In genomic region chr20:42027746-42028268, GRCh38 we compare ENCODE assay signal across 15 cellular contexts.
DNase-seq lines count a peak whose midpoint lies in the region; ATAC-seq and TF ChIP-seq lines count a peak whose summit lies in the region.
"Had no signal": no experiment of that assay in that cellular context is flagged by ENCODE, and none has a peak within 500 bp of the region (broad histone marks: within the 10 kb centered on the region; RNA-seq: fewer than 3 reads in every experiment).

No MANE protein-coding gene starts in this region.

- POLR2A ChIA-PET in WTC11 (lab: Charles Lee) = no interaction called here

- H2AFZ ChIP-seq in GM23338 = no peak overlapping the region

- DNase-seq in left ventricle myocardium inferior = no peak
- DNase-seq in heart left ventricle = no peak
- DNase-seq in NCI-H69 (lab: John Stamatoyannopoulos, UW) = peak; percentile 47
- DNase-seq in WTC11 (ENCODE audit: low spot score) = no peak
- DNase-seq in NOMO-1 treated with DMSO at 0.1 percent for 48 hours (lab: John Stamatoyannopoulos, UW; ENCODE audit: unreplicated experiment) = no peak
- no peak for DNase-seq in spleen
- DNase-seq in GM23338 (ENCODE audit: low spot score) = no peak
- DNase-seq: activated CD4-positive, alpha-beta T cell treated with anti-CD3 and anti-CD28 coated beads, Interleukin-2, amount 10 ng/mL, durations not matched to agents 24 days and 14 days; activated T-cell treated with anti-CD3 and anti-CD28 coated beads, Interleukin-2, amount 50 U/mL, for 72 hours; adrenal gland; mucosa of descending colon; NCI-H1436; T-helper 2 cell; tibial artery had no signal

- ATAC-seq in heart left ventricle (no peak), WTC11 (0 out of 2 replicates have a peak, but pooled peaks have one; percentile 38), HG02610 (IDR thresholded peaks at IDR 0.05; ENCODE audit: unreplicated experiment) (no peak), GM23338 (no peak)
- ATAC-seq: activated T-cell treated with anti-CD3 and anti-CD28 coated beads, Interleukin-2, amount 50 U/mL, for 72 hours; mucosa of descending colon had no signal

- no peaks in the 10 kb centered on the region for H3K79me2 ChIP-seq in GM23338 (replicated peaks; ENCODE audit: insufficient read depth)

- CTCF ChIA-PET in WTC11 (lab: Charles Lee) = interaction anchor here (0.6 to 1.9 kb wide), 4 partner anchors 9 to 289 kb away, joined by 4 to 7 read pairs (median 6); no protein-coding TSS in a partner anchor

- H3K4me2 ChIP-seq in GM23338 = no peak overlapping the region

- H3K4me1 Mint-ChIP-seq in WTC11 = no peaks in the 10 kb centered on the region
- no peaks in the 10 kb centered on the region for H3K4me1 Mint-ChIP-seq in GM23338
- H3K4me1 Mint-ChIP-seq: activated CD4-positive, alpha-beta T cell treated with anti-CD3 and anti-CD28 coated beads, Interleukin-2, amount 10 ng/mL, durations not matched to agents 24 days and 14 days had no signal

- intact Hi-C loops in left ventricle myocardium inferior (cut with micrococcal nuclease) (no loop called here), heart left ventricle (cut with DNase I) (no loop called here), spleen (cut with DNase I; ENCODE audit: low total_unique reads) (no loop called here)

- TF ChIP-seq CTCF in left ventricle myocardium inferior (IDR thresholded peaks at IDR 0.05; ENCODE audit: borderline replicate concordance) (peak; percentile 10), heart left ventricle (IDR thresholded peaks at IDR 0.05) (peak in 3 of 12 donors; percentile 14 to 24 (median 19)), WTC11 (IDR thresholded peaks at IDR 0.05) (no peak), spleen (IDR thresholded peaks at IDR 0.05 in 8 of 11, conservative IDR thresholded peaks at IDR 0.05 in 3 of 11) (no peak), GM23338 (conservative IDR thresholded peaks at IDR 0.05; ENCODE audit: low read depth in 2 of 2) (no peak)

- H3K27ac Mint-ChIP-seq in WTC11 (no peak overlapping the region), GM23338 (no peak overlapping the region)
- H3K27ac Mint-ChIP-seq: activated CD4-positive, alpha-beta T cell treated with anti-CD3 and anti-CD28 coated beads, Interleukin-2, amount 10 ng/mL, durations not matched to agents 24 days and 14 days; activated T-cell treated with anti-CD3 and anti-CD28 coated beads, Interleukin-2, amount 50 U/mL, for 72 hours had no signal

- no peaks in the 10 kb centered on the region for H3K36me3 Mint-ChIP-seq in WTC11
- peaks cover 22% of the 10 kb centered on the region for H3K36me3 Mint-ChIP-seq in GM23338 (ENCODE audit: low read depth)

- no peaks in the 10 kb centered on the region for H3K27me3 Mint-ChIP-seq in WTC11 (ENCODE audit: low read depth)
- H3K27me3 Mint-ChIP-seq in GM23338 (ENCODE audit: insufficient read depth, low read depth, poor library complexity) = peaks cover 2% of the 10 kb centered on the region
- H3K27me3 Mint-ChIP-seq: activated CD4-positive, alpha-beta T cell treated with anti-CD3 and anti-CD28 coated beads, Interleukin-2, amount 10 ng/mL, durations not matched to agents 24 days and 14 days had no signal

- TF ChIP-seq POLR2A in heart left ventricle (IDR thresholded peaks at IDR 0.05) = no peak
- TF ChIP-seq POLR2A in spleen (IDR thresholded peaks at IDR 0.05) = no peak

- H3K36me3 ChIP-seq in left ventricle myocardium inferior (no peaks in the 10 kb centered on the region), heart left ventricle (no peaks in the 10 kb centered on the region), spleen (no peaks in the 10 kb centered on the region), GM23338 (ENCODE audit: insufficient read depth) (no peaks in the 10 kb centered on the region; the same call in 1 of the 2 replicates)
- H3K36me3 ChIP-seq: adrenal gland, tibial artery had no signal

- H3K4me3 Mint-ChIP-seq in WTC11 = no peak overlapping the region
- no peak overlapping the region for H3K4me3 Mint-ChIP-seq in GM23338
- H3K4me3 Mint-ChIP-seq: activated CD4-positive, alpha-beta T cell treated with anti-CD3 and anti-CD28 coated beads, Interleukin-2, amount 10 ng/mL, durations not matched to agents 24 days and 14 days; activated T-cell treated with anti-CD3 and anti-CD28 coated beads, Interleukin-2, amount 50 U/mL, for 72 hours had no signal

- no peaks in the 10 kb centered on the region for H3K9me3 Mint-ChIP-seq in WTC11
- H3K9me3 Mint-ChIP-seq in GM23338 = peaks cover 99% of the 10 kb centered on the region
- H3K9me3 Mint-ChIP-seq: activated CD4-positive, alpha-beta T cell treated with anti-CD3 and anti-CD28 coated beads, Interleukin-2, amount 10 ng/mL, durations not matched to agents 24 days and 14 days had no signal

- no peak overlapping the region for H3K4me3 ChIP-seq in left ventricle myocardium inferior
- H3K4me3 ChIP-seq in heart left ventricle = no peak overlapping the region
- no peak overlapping the region for H3K4me3 ChIP-seq in spleen
- no peak overlapping the region for H3K4me3 ChIP-seq in GM23338
- H3K4me3 ChIP-seq: adrenal gland, mucosa of descending colon, tibial artery had no signal

- no peaks in the 10 kb centered on the region for H3K9me2 ChIP-seq in GM23338 (ENCODE audit: insufficient read depth)

- H3K27ac ChIP-seq in left ventricle myocardium inferior (replicated peaks) (no peak overlapping the region), heart left ventricle (no peak overlapping the region), spleen (no peak overlapping the region), GM23338 (ENCODE audit: low read depth) (no peak overlapping the region)
- H3K27ac ChIP-seq: adrenal gland, tibial artery had no signal

- H3K27me3 ChIP-seq in left ventricle myocardium inferior (ENCODE audit: low read depth) (peaks cover 13% of the 10 kb centered on the region), heart left ventricle (peaks cover 0 to 6% (median 0%) of the 10 kb centered on the region in 9 donors), spleen (replicated peaks in 1 of 7) (no peaks in the 10 kb centered on the region), GM23338 (ENCODE audit: insufficient read depth) (no peaks in the 10 kb centered on the region)
- H3K27me3 ChIP-seq: tibial artery had no signal

- no peaks in the 10 kb centered on the region for H3K4me1 ChIP-seq in left ventricle myocardium inferior
- H3K4me1 ChIP-seq in heart left ventricle = no peaks in the 10 kb centered on the region
- no peaks in the 10 kb centered on the region for H3K4me1 ChIP-seq in spleen
- no peaks in the 10 kb centered on the region for H3K4me1 ChIP-seq in GM23338 (ENCODE audit: insufficient read depth)
- H3K4me1 ChIP-seq: adrenal gland, tibial artery had no signal

- no peaks in the 10 kb centered on the region for H3F3A ChIP-seq in GM23338 (replicated peaks; ENCODE audit: low read depth)

- WGBS in heart left ventricle, 4 donors = 38 to 77% (median 70%) methylated on average over 1 of the region's 1 CpG
- WGBS in spleen, 5 donors = 75 to 89% (median 77%) methylated on average over 1 of the region's 1 CpG

- H4K20me1 ChIP-seq in GM23338 (replicated peaks; ENCODE audit: insufficient read depth) = no peaks in the 10 kb centered on the region

- no peaks in the 10 kb centered on the region for H3K9me3 ChIP-seq in left ventricle myocardium inferior (replicated peaks)
- no peaks in the 10 kb centered on the region for H3K9me3 ChIP-seq in heart left ventricle
- peaks cover 0 to 5% (median 0%) of the 10 kb centered on the region in 8 donors for H3K9me3 ChIP-seq in spleen
- H3K9me3 ChIP-seq: adrenal gland, mucosa of descending colon, tibial artery had no signal

TF ChIP-seq in WTC11, 78 proteins besides CTCF, POLR2A, EP300 and RAD21 (continues in another document):
- TF ChIP-seq, protein P1, sequence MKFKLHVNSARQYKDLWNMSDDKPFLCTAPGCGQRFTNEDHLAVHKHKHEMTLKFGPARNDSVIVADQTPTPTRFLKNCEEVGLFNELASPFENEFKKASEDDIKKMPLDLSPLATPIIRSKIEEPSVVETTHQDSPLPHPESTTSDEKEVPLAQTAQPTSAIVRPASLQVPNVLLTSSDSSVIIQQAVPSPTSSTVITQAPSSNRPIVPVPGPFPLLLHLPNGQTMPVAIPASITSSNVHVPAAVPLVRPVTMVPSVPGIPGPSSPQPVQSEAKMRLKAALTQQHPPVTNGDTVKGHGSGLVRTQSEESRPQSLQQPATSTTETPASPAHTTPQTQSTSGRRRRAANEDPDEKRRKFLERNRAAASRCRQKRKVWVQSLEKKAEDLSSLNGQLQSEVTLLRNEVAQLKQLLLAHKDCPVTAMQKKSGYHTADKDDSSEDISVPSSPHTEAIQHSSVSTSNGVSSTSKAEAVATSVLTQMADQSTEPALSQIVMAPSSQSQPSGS (CRISPR knock-in tag; IDR thresholded peaks at IDR 0.05; ENCODE audit: borderline replicate concordance, low read depth) = no peak
- TF ChIP-seq JAZF1 (CRISPR knock-in tag; IDR thresholded peaks at IDR 0.05) = no peak
- TF ChIP-seq, protein P2, sequence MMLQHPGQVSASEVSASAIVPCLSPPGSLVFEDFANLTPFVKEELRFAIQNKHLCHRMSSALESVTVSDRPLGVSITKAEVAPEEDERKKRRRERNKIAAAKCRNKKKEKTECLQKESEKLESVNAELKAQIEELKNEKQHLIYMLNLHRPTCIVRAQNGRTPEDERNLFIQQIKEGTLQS (CRISPR knock-in tag; conservative IDR thresholded peaks at IDR 0.05) = no peak
- TF ChIP-seq NFE2L1 (CRISPR knock-in tag; IDR thresholded peaks at IDR 0.05) = no peak

TF ChIP-seq in GM23338, 12 proteins besides CTCF, POLR2A, EP300 and RAD21 (continues in another document):
- TF ChIP-seq, protein P3, sequence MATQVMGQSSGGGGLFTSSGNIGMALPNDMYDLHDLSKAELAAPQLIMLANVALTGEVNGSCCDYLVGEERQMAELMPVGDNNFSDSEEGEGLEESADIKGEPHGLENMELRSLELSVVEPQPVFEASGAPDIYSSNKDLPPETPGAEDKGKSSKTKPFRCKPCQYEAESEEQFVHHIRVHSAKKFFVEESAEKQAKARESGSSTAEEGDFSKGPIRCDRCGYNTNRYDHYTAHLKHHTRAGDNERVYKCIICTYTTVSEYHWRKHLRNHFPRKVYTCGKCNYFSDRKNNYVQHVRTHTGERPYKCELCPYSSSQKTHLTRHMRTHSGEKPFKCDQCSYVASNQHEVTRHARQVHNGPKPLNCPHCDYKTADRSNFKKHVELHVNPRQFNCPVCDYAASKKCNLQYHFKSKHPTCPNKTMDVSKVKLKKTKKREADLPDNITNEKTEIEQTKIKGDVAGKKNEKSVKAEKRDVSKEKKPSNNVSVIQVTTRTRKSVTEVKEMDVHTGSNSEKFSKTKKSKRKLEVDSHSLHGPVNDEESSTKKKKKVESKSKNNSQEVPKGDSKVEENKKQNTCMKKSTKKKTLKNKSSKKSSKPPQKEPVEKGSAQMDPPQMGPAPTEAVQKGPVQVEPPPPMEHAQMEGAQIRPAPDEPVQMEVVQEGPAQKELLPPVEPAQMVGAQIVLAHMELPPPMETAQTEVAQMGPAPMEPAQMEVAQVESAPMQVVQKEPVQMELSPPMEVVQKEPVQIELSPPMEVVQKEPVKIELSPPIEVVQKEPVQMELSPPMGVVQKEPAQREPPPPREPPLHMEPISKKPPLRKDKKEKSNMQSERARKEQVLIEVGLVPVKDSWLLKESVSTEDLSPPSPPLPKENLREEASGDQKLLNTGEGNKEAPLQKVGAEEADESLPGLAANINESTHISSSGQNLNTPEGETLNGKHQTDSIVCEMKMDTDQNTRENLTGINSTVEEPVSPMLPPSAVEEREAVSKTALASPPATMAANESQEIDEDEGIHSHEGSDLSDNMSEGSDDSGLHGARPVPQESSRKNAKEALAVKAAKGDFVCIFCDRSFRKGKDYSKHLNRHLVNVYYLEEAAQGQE (IDR thresholded peaks at IDR 0.05; ENCODE audit: unreplicated experiment) = no peak
- no peak for TF ChIP-seq JUNB (IDR thresholded peaks at IDR 0.05; ENCODE audit: unreplicated experiment)
